Comparison of ENCODE assay signal across 10 cellular contexts in the genomic region with DNA sequence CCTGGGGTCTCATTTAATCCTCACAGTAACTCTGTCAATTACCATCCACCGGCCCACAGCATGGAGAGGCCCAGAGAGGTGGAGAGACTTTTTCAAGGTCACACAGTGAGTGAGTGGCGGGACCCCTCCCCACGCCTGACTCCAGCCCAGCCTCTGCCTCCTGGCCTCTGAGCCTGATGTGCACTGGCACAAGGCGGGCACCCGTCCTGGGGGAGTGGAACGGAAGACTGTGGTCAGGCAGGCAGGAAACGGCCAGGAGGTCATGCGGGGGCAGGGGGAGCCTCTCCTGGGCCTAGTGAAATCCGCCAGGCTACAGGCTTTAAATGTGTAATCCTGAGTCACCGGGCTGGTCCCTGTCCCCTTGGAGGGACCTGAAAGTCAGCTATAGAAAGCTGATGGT. TPM values are rescaled to one million over a fixed set of nuclear protein-coding genes. Genes with fewer than 3 reads are reported as not detected.
DNase-seq lines count a peak whose midpoint lies in the region; ATAC-seq and TF ChIP-seq lines count a peak whose summit lies in the region.
"Had no signal": no experiment of that assay in that cellular context is flagged by ENCODE, and none has a peak within 500 bp of the region (broad histone marks: within the 10 kb centered on the region; RNA-seq: fewer than 3 reads in every experiment).

No MANE protein-coding gene starts in this region.

- H4K20me1 ChIP-seq in smooth muscle cell (ENCODE audit: low read depth), result peaks cover 13% of the 10 kb centered on the region

- peak overlapping the region; percentile 27 for H3K27ac Mint-ChIP-seq in T-helper 2 cell treated with Interferon-gamma antibody and Interleukin-4, amounts not matched to agents 5 μg/mL and 100 μg/mL, for 36 hours

- H3K9me3 Mint-ChIP-seq in T-helper 2 cell treated with Interferon-gamma antibody and Interleukin-4, amounts not matched to agents 5 μg/mL and 100 μg/mL, for 36 hours, result no peaks in the 10 kb centered on the region

- peak; percentile 26 for DNase-seq in T-helper 2 cell treated with Interferon-gamma antibody and Interleukin-4, amounts not matched to agents 5 μg/mL and 100 μg/mL, for 36 hours (ENCODE audit: low spot score)
- no peak for DNase-seq in T-helper 2 cell
- DNase-seq in NB4 (ENCODE audit: low read depth), result peak; percentile 98
- DNase-seq in fibroblast of mammary gland (ENCODE audit: low read depth), result peak; percentile 64
- no peak for DNase-seq in smooth muscle cell (lab: John Stamatoyannopoulos, UW; ENCODE audit: unreplicated experiment)
- no peak for DNase-seq in stimulated activated naive CD4-positive, alpha-beta T cell treated with Interleukin-2 at 50 U/mL for 16 hours (lab: John Stamatoyannopoulos, UW)
- DNase-seq in HEK293T (ENCODE audit: extremely low spot score), result no peak
- DNase-seq: SW 1271 had no signal

- peaks cover 7% of the 10 kb centered on the region for H3K4me1 ChIP-seq in smooth muscle cell (ENCODE audit: low read depth)

- no peaks in the 10 kb centered on the region for H3K36me3 ChIP-seq in smooth muscle cell (ENCODE audit: low read depth)

- no peak for TF ChIP-seq POLR2A in NB4 (IDR thresholded peaks at IDR 0.05; ENCODE audit: extremely low read depth, insufficient read length)

- H3K9ac ChIP-seq in smooth muscle cell (ENCODE audit: low read depth), result no peak overlapping the region

- H3K4me3 Mint-ChIP-seq in T-helper 2 cell treated with Interferon-gamma antibody and Interleukin-4, amounts not matched to agents 5 μg/mL and 100 μg/mL, for 36 hours, result no peak overlapping the region

- TF ChIP-seq CTCF in NB4 (IDR thresholded peaks at IDR 0.05; ENCODE audit: low read depth, low read length) (no peak), fibroblast of mammary gland (conservative IDR thresholded peaks at IDR 0.05; ENCODE audit: control insufficient read depth, insufficient read depth, low read depth, low read length) (no peak), smooth muscle cell (IDR thresholded peaks at IDR 0.05; ENCODE audit: borderline replicate concordance, insufficient read depth, poor library complexity, severe bottlenecking) (no peak)

- H3K79me2 ChIP-seq in smooth muscle cell (ENCODE audit: low read depth), result peaks cover 62% of the 10 kb centered on the region

- H3K4me1 Mint-ChIP-seq in T-helper 2 cell treated with Interferon-gamma antibody and Interleukin-4, amounts not matched to agents 5 μg/mL and 100 μg/mL, for 36 hours (ENCODE audit: low read depth), result peaks cover 2% of the 10 kb centered on the region

- H3K27me3 ChIP-seq in smooth muscle cell (ENCODE audit: low read depth), result no peaks in the 10 kb centered on the region
- H3K27me3 ChIP-seq: body of pancreas had no signal

- H3K9me3 ChIP-seq in smooth muscle cell (replicated peaks; ENCODE audit: low read depth), result no peaks in the 10 kb centered on the region
- H3K9me3 ChIP-seq: body of pancreas had no signal

- no peak for ATAC-seq in GM21526 (IDR thresholded peaks at IDR 0.05; ENCODE audit: low FRiP score, unreplicated experiment)
- ATAC-seq: body of pancreas had no signal

- no peaks in the 10 kb centered on the region for H3K27me3 Mint-ChIP-seq in T-helper 2 cell treated with Interferon-gamma antibody and Interleukin-4, amounts not matched to agents 5 μg/mL and 100 μg/mL, for 36 hours (ENCODE audit: low read depth)

- peak overlapping the region; percentile 52 for H3K27ac ChIP-seq in smooth muscle cell (ENCODE audit: low read depth)
- H3K27ac ChIP-seq: body of pancreas had no signal

- H3K36me3 Mint-ChIP-seq in T-helper 2 cell treated with Interferon-gamma antibody and Interleukin-4, amounts not matched to agents 5 μg/mL and 100 μg/mL, for 36 hours (ENCODE audit: low read depth), result no peaks in the 10 kb centered on the region

- no peak overlapping the region for H3K4me3 ChIP-seq in NB4 (ENCODE audit: low read depth, low read length)
- no peak overlapping the region for H3K4me3 ChIP-seq in fibroblast of mammary gland (ENCODE audit: control insufficient read depth, low read depth, low read length)
- no peak overlapping the region for H3K4me3 ChIP-seq in smooth muscle cell
- H3K4me3 ChIP-seq: body of pancreas had no signal

- POLR2A ChIA-PET in HEK293T (lab: Yijun Ruan, JAX), result no interaction called here

- no peaks in the 10 kb centered on the region for H3F3A ChIP-seq in smooth muscle cell (ENCODE audit: low read depth)

- CTCF ChIA-PET in HEK293T (lab: Yijun Ruan, JAX), result interaction anchor here (0.6 kb wide), 1 partner anchor 59 kb away, joined by 4 read pairs; no protein-coding TSS in a partner anchor

- H2AFZ ChIP-seq in smooth muscle cell (ENCODE audit: low read depth), result no peak overlapping the region

- H3K4me2 ChIP-seq in smooth muscle cell, result peak overlapping the region; percentile 44

- 45% methylated on average over 10 of the region's 10 CpGs for whole genome bisulfite sequencing in smooth muscle cell (ENCODE audit: low lambda C conversion rate)

TF ChIP-seq in HEK293T, 16 proteins besides CTCF, POLR2A, EP300 and RAD21:
- TF ChIP-seq FOXM1 (IDR thresholded peaks at IDR 0.05; ENCODE audit: borderline replicate concordance) (no peak), L3MBTL2 (conservative IDR thresholded peaks at IDR 0.05) (no peak), SP1 (IDR thresholded peaks at IDR 0.05) (no peak), FOXK2 (IDR thresholded peaks at IDR 0.05) (no peak), BHLHE40 (IDR thresholded peaks at IDR 0.05; ENCODE audit: borderline replicate concordance) (no peak), ELF4 (IDR thresholded peaks at IDR 0.05) (no peak), CTBP1 (IDR thresholded peaks at IDR 0.05; ENCODE audit: borderline replicate concordance) (no peak), FOXA1 (IDR thresholded peaks at IDR 0.05) (no peak), NFRKB (IDR thresholded peaks at IDR 0.05) (no peak), LEF1 (IDR thresholded peaks at IDR 0.05; ENCODE audit: borderline replicate concordance) (no peak), TARDBP (IDR thresholded peaks at IDR 0.05) (no peak), HDGF (IDR thresholded peaks at IDR 0.05; ENCODE audit: borderline replicate concordance) (no peak), ZNF384 (IDR thresholded peaks at IDR 0.05) (no peak), SUZ12 (IDR thresholded peaks at IDR 0.05) (no peak), ARNT (IDR thresholded peaks at IDR 0.05) (no peak)
- TF ChIP-seq, protein P1, sequence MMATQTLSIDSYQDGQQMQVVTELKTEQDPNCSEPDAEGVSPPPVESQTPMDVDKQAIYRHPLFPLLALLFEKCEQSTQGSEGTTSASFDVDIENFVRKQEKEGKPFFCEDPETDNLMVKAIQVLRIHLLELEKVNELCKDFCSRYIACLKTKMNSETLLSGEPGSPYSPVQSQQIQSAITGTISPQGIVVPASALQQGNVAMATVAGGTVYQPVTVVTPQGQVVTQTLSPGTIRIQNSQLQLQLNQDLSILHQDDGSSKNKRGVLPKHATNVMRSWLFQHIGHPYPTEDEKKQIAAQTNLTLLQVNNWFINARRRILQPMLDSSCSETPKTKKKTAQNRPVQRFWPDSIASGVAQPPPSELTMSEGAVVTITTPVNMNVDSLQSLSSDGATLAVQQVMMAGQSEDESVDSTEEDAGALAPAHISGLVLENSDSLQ (IDR thresholded peaks at IDR 0.05), result no peak

RNA-seq across cellular contexts. Expression of a gene that starts 32.2 kb away (rescaled TPM):
- total RNA-seq in smooth muscle cell, result 21.9 and 28.0 TPM in 2 replicates
- 30.6 and 52.1 TPM in 2 replicates for polyA plus RNA-seq in smooth muscle cell

Comparison
In these comparisons a context has a peak if more than half of its experiments do, and no peak if none do; other contexts are left out.
1. DNase-seq: peak in T-helper 2 cell treated with Interferon-gamma antibody and Interleukin-4, amounts not matched to agents 5 μg/mL and 100 μg/mL, for 36 hours (single experiment), NB4 (single experiment) and fibroblast of mammary gland (single experiment); none in T-helper 2 cell (0 of 5), smooth muscle cell (single experiment), stimulated activated naive CD4-positive, alpha-beta T cell treated with Interleukin-2 at 50 U/mL for 16 hours (single experiment) and HEK293T (single experiment).